In the genomic region with DNA sequence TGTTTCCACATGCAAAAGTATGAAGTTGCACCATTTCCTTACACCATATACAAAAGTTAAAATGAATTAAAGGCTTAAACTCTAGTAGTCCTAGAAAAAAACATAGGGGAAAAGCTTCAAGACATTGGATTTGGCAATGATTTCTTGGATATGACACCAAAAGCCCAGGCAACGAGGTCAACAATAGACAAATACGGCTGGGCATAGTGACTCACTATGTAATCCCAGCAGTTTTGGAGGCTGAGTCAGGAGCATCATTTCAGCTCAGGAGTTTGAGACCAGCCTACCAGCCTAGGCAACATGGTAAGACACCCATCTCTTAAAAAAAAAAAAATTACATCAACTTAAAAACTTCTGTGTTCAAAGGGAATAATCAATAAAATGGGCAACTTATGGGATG, we compare ENCODE assay signal across 16 cellular contexts. TPM values are rescaled to one million over a fixed set of nuclear protein-coding genes. Genes with fewer than 3 reads are reported as not detected.
A peak's percentile ranks its signal among the peaks of the same experiment; 100 is the strongest.
DNase-seq lines count a peak whose midpoint lies in the region; ATAC-seq and TF ChIP-seq lines count a peak whose summit lies in the region.
"Had no signal": no experiment of that assay in that cellular context is flagged by ENCODE, and none has a peak within 500 bp of the region (broad histone marks: within the 10 kb centered on the region; RNA-seq: fewer than 3 reads in every experiment).

No MANE protein-coding gene starts in this region.

- no peak overlapping the region for H3K9ac ChIP-seq in fibroblast of lung (ENCODE audit: insufficient read depth, low read length)
- H3K9ac ChIP-seq in neural progenitor cell: no peak overlapping the region

- POLR2A ChIA-PET in RWPE1 (lab: Yijun Ruan, JAX; ENCODE audit: low non-redundant PET): no interaction called here

- H3K4me3 ChIP-seq in fibroblast of lung (replicated peaks in 1 of 4; ENCODE audit: control extremely low read depth in 1 of 4, insufficient read depth in 1 of 4, low read depth in 3 of 4, low read length in 4 of 4) (no peak overlapping the region), neural progenitor cell (no peak overlapping the region)
- H3K4me3 ChIP-seq: esophagus squamous epithelium, lung had no signal

- no peak for ATAC-seq in GM19455 (IDR thresholded peaks at IDR 0.05; ENCODE audit: unreplicated experiment)
- no peak for ATAC-seq in GM21381 (IDR thresholded peaks at IDR 0.05; ENCODE audit: unreplicated experiment)

- CTCF ChIA-PET in RWPE1 (lab: Yijun Ruan, JAX): no interaction called here

- no peaks in the 10 kb centered on the region for H3K27me3 ChIP-seq in fibroblast of lung (ENCODE audit: control insufficient read depth, insufficient read depth, low read length)
- H3K27me3 ChIP-seq in neural progenitor cell: no peaks in the 10 kb centered on the region
- H3K27me3 ChIP-seq: esophagus squamous epithelium had no signal

- no peaks in the 10 kb centered on the region for H3F3A ChIP-seq in neural progenitor cell (ENCODE audit: low read depth)

- no peaks in the 10 kb centered on the region for H4K20me1 ChIP-seq in fibroblast of lung (ENCODE audit: control insufficient read depth, extremely low read depth, insufficient read depth, low read length)
- H4K20me1 ChIP-seq in neural progenitor cell (ENCODE audit: low read depth): no peaks in the 10 kb centered on the region

- H2AFZ ChIP-seq in fibroblast of lung (ENCODE audit: low read length) (no peak overlapping the region), neural progenitor cell (replicated peaks) (no peak overlapping the region)

- no peak for TF ChIP-seq CTCF in RWPE1 (conservative IDR thresholded peaks at IDR 0.05; ENCODE audit: low read depth)
- no peak for TF ChIP-seq CTCF in fibroblast of lung (conservative IDR thresholded peaks at IDR 0.05 in 1 of 2, IDR thresholded peaks at IDR 0.05 in 1 of 2; ENCODE audit: low read depth in 1 of 2, low read length in 2 of 2)
- TF ChIP-seq CTCF in neural progenitor cell (IDR thresholded peaks at IDR 0.05): no peak

- H3K4me1 Mint-ChIP-seq in neural progenitor cell: no peaks in the 10 kb centered on the region
- H3K4me1 Mint-ChIP-seq: nephron had no signal

- peaks cover 25% of the 10 kb centered on the region for H3K9me3 Mint-ChIP-seq in neural progenitor cell

- H3K79me2 ChIP-seq in fibroblast of lung (ENCODE audit: control insufficient read depth, insufficient read depth, low read length): no peaks in the 10 kb centered on the region
- no peaks in the 10 kb centered on the region for H3K79me2 ChIP-seq in neural progenitor cell (ENCODE audit: low read depth)

- peaks cover 4% of the 10 kb centered on the region for H3K27me3 Mint-ChIP-seq in neural progenitor cell (ENCODE audit: insufficient read depth, low read depth)
- H3K27me3 Mint-ChIP-seq: dendritic cell treated with granulocyte-macrophage colony-stimulating factor and Interleukin-4, amounts not matched to agents 40 ng/mL and 50 ng/mL, for 4 days had no signal

- DNase-seq in A172 (ENCODE audit: low spot score) (peak; percentile 32), HCEC 1CT (peak; percentile 73), RWPE1 (ENCODE audit: low spot score) (peak; percentile 41), fibroblast of lung (ENCODE audit: low read depth in 2 of 2) (peak; percentile 49 to 62), neural progenitor cell (ENCODE audit: low spot score) (no peak), NCI-H526 treated with DMSO at 0.1 percent for 48 hours (lab: John Stamatoyannopoulos, UW) (no peak)
- DNase-seq: amygdala, esophagus squamous epithelium, NCI-H1092 treated with DMSO at 0.1 percent for 48 hours, NCI-H2171 treated with DMSO at 0.1 percent for 48 hours had no signal

- H3K4me2 ChIP-seq in fibroblast of lung (ENCODE audit: extremely low read depth, insufficient read depth, low read length): no peak overlapping the region
- no peak overlapping the region for H3K4me2 ChIP-seq in neural progenitor cell

- no peaks in the 10 kb centered on the region for H3K4me1 ChIP-seq in fibroblast of lung (ENCODE audit: control insufficient read depth, extremely low read depth, insufficient read depth, low read length)
- no peaks in the 10 kb centered on the region for H3K4me1 ChIP-seq in neural progenitor cell
- H3K4me1 ChIP-seq: esophagus squamous epithelium had no signal

- H3K4me3 Mint-ChIP-seq in neural progenitor cell: no peak overlapping the region
- H3K4me3 Mint-ChIP-seq: dendritic cell treated with granulocyte-macrophage colony-stimulating factor and Interleukin-4, amounts not matched to agents 40 ng/mL and 50 ng/mL, for 4 days; nephron had no signal

- H3K36me3 ChIP-seq in fibroblast of lung (ENCODE audit: control insufficient read depth, insufficient read depth, low read length) (no peaks in the 10 kb centered on the region), neural progenitor cell (no peaks in the 10 kb centered on the region)
- H3K36me3 ChIP-seq: esophagus squamous epithelium had no signal

- no peaks in the 10 kb centered on the region for H3K9me3 ChIP-seq in fibroblast of lung (ENCODE audit: control insufficient read depth, insufficient read depth, low read depth, low read length)
- peaks cover 8% of the 10 kb centered on the region for H3K9me3 ChIP-seq in neural progenitor cell (ENCODE audit: low read depth)

- no peak overlapping the region for H3K27ac Mint-ChIP-seq in neural progenitor cell
- H3K27ac Mint-ChIP-seq: dendritic cell treated with granulocyte-macrophage colony-stimulating factor and Interleukin-4, amounts not matched to agents 40 ng/mL and 50 ng/mL, for 4 days; nephron had no signal

- H3K27ac ChIP-seq in RWPE1: no peak overlapping the region
- no peak overlapping the region for H3K27ac ChIP-seq in fibroblast of lung (ENCODE audit: insufficient read depth, low read length)
- H3K27ac ChIP-seq in neural progenitor cell: no peak overlapping the region
- H3K27ac ChIP-seq: esophagus squamous epithelium, VCaP had no signal

- no peaks in the 10 kb centered on the region for H3K36me3 Mint-ChIP-seq in neural progenitor cell

RNA-seq across cellular contexts. Expression of gene SREK1, which starts 30.9 kb away (rescaled TPM):
- total RNA-seq in A172 (2014; rRNA removed; shearing (Covaris generic)): 33.8 and 48.6 TPM in 2 replicates
- total RNA-seq in fibroblast of lung (52.4 and 94.5 TPM in 2 replicates), neural progenitor cell (ENCODE audit: low replicate concordance) (80.5 and 95.6 TPM in 2 replicates)
- polyA plus RNA-seq in fibroblast of lung: 22.9 and 28.4 TPM in 2 replicates
- 28.7 and 30.7 TPM in 2 replicates for polyA plus RNA-seq in fibroblast of lung (2012)
- 10.6 and 20.9 TPM in 2 replicates for polyA minus RNA-seq in fibroblast of lung (ENCODE audit: low replicate concordance)

Comparison
In these comparisons a context has a peak if more than half of its experiments do, and no peak if none do; other contexts are left out.
1. DNase-seq: peak in A172 (single experiment), HCEC 1CT (single experiment), RWPE1 (single experiment) and fibroblast of lung (2 of 2); none in neural progenitor cell (single experiment) and NCI-H526 treated with DMSO at 0.1 percent for 48 hours (single experiment).